Comparison of ENCODE assay signal across 29 cellular contexts in the genomic region with DNA sequence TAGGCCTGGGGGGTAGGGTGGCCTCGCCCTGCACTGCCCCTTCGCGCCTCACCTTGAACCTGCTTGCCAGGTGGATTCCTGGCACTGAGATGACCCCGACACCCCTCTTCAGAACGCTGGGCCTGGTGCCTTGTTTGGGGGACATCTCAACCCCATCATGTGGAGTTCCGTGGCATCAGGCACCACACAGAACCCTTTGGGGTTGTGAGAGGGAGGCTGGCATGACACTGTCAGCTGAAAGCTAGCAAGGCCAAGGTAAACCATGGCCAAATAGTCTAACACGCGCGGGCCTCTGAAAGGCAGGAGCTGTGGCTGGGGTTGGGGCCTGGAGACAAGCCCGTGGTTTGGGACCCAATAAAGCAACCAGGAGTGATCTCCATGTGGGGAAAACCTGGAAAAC.
"Had no signal": no experiment of that assay in that cellular context is flagged by ENCODE, and none has a peak within 500 bp of the region (broad histone marks: within the 10 kb centered on the region; RNA-seq: fewer than 3 reads in every experiment).

No MANE protein-coding gene starts in this region.

- H3K27ac Mint-ChIP-seq: naive thymus-derived CD8-positive, alpha-beta T cell; natural killer cell treated with Interleukin-12 subunit alpha and Interleukin-12 subunit beta and Interleukin-15 and Interleukin-18, amount 100 ng/mL, for 72 hours; nephron progenitor cell; progenitor cell of endocrine pancreas; stimulated activated memory B cell treated with anti-CD40 and anti-IgM and Interleukin-4, amounts not matched to agents 10 μg/mL and 1 μg/mL and 100 μg/mL, for 72 hours; stimulated activated naive CD8-positive, alpha-beta T cell treated with anti-CD3 and anti-CD28 coated beads, Interleukin-15, amount 100 ng/mL, for 72 hours; type B pancreatic cell had no signal

- H3K27ac ChIP-seq: ovary, parathyroid adenoma, psoas muscle, right lobe of liver, sigmoid colon, suprapubic skin, testis, tibial artery, transverse colon, upper lobe of right lung, uterus had no signal

- H3K4me1 Mint-ChIP-seq: naive thymus-derived CD8-positive, alpha-beta T cell; stimulated activated memory B cell treated with anti-CD40 and anti-IgM and Interleukin-4, amounts not matched to agents 10 μg/mL and 1 μg/mL and 100 μg/mL, for 72 hours; stimulated activated naive CD8-positive, alpha-beta T cell treated with anti-CD3 and anti-CD28 coated beads, Interleukin-15, amount 100 ng/mL, for 72 hours had no signal

- DNase-seq: naive thymus-derived CD8-positive, alpha-beta T cell; nephron progenitor cell; occipital lobe; ovary; psoas muscle; right cardiac atrium; right lobe of liver; sigmoid colon; small intestine; stimulated activated CD4-positive, alpha-beta T cell treated with anti-CD3 and anti-CD28 coated beads, Interleukin-15, amount 100 ng/mL, for 24 hours; stimulated activated CD4-positive, alpha-beta T cell treated with anti-CD3 and anti-CD28 coated beads, Interleukin-4, amount 100 ng/mL, for 1 hour; stimulated activated CD4-positive, alpha-beta T cell treated with anti-CD3 and anti-CD28 coated beads, Interleukin-4, amount 100 ng/mL, for 4 hours; stimulated activated CD8-positive, alpha-beta memory T cell treated with anti-CD3 and anti-CD28 coated beads, Interleukin-4, amount 100 ng/mL, for 48 hours; stimulated activated naive CD4-positive, alpha-beta T cell; stimulated activated naive CD8-positive, alpha-beta T cell treated with anti-CD3 and anti-CD28 coated beads, Interleukin-15, amount 100 ng/mL, for 72 hours; stimulated activated naive CD8-positive, alpha-beta T cell treated with anti-CD3 and anti-CD28 coated beads, Interleukin-15, Interleukin-2, amounts not matched to agents 100 U/mL and 50 U/mL, for 24 hours; substantia nigra; testis; tibial artery; transverse colon; upper lobe of right lung; uterus had no signal

- H3K27me3 ChIP-seq: ovary, right lobe of liver, sigmoid colon, suprapubic skin, testis, transverse colon, upper lobe of right lung, uterus had no signal

- H3K4me1 ChIP-seq: psoas muscle, right lobe of liver, sigmoid colon, testis, tibial artery, upper lobe of right lung, uterus had no signal

- H3K4me3 Mint-ChIP-seq: naive thymus-derived CD8-positive, alpha-beta T cell; natural killer cell treated with Interleukin-12 subunit alpha and Interleukin-12 subunit beta and Interleukin-15 and Interleukin-18, amount 100 ng/mL, for 72 hours; nephron progenitor cell; neural crest cell; stimulated activated memory B cell treated with anti-CD40 and anti-IgM and Interleukin-4, amounts not matched to agents 10 μg/mL and 1 μg/mL and 100 μg/mL, for 72 hours; stimulated activated naive CD8-positive, alpha-beta T cell treated with anti-CD3 and anti-CD28 coated beads, Interleukin-15, amount 100 ng/mL, for 72 hours; type B pancreatic cell had no signal

- H3K36me3 ChIP-seq: ovary, right lobe of liver, sigmoid colon, suprapubic skin, tibial artery, transverse colon, upper lobe of right lung, uterus had no signal

- H3K9me3 Mint-ChIP-seq: naive thymus-derived CD8-positive, alpha-beta T cell; natural killer cell treated with Interleukin-12 subunit alpha and Interleukin-12 subunit beta and Interleukin-15 and Interleukin-18, amount 100 ng/mL, for 72 hours; nephron progenitor cell; neural crest cell; stimulated activated memory B cell treated with anti-CD40 and anti-IgM and Interleukin-4, amounts not matched to agents 10 μg/mL and 1 μg/mL and 100 μg/mL, for 72 hours; stimulated activated naive CD8-positive, alpha-beta T cell treated with anti-CD3 and anti-CD28 coated beads, Interleukin-15, amount 100 ng/mL, for 72 hours; type B pancreatic cell had no signal

- H3K36me3 Mint-ChIP-seq: naive thymus-derived CD8-positive, alpha-beta T cell; natural killer cell treated with Interleukin-12 subunit alpha and Interleukin-12 subunit beta and Interleukin-15 and Interleukin-18, amount 100 ng/mL, for 72 hours; stimulated activated memory B cell treated with anti-CD40 and anti-IgM and Interleukin-4, amounts not matched to agents 10 μg/mL and 1 μg/mL and 100 μg/mL, for 72 hours; type B pancreatic cell had no signal

- H3K4me3 ChIP-seq: ovary, psoas muscle, right lobe of liver, sigmoid colon, suprapubic skin, testis, tibial artery, transverse colon, upper lobe of right lung, uterus had no signal

- H3K27me3 Mint-ChIP-seq: type B pancreatic cell had no signal

- H3K9me3 ChIP-seq: ovary, psoas muscle, right lobe of liver, sigmoid colon, suprapubic skin, testis, tibial artery, transverse colon, upper lobe of right lung, uterus had no signal
